In the genomic region with DNA sequence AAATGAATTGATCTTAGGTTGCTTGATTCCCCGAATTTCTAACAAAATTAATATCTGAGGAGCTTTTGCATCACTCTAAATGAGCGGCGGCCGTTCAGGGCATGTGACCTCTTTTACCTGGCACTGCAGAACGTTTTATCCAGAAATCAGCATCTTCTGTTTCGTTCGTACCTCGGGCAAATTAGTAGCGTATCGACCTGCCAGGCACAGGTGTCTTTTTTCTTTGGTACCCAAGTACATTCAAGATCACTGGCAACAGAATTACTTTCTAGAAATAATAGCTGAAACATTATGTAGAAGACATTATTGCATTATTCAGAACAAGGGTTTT, we compare ENCODE assay signal across 8 cellular contexts. TPM values are rescaled to one million over a fixed set of nuclear protein-coding genes. Genes with fewer than 3 reads are reported as not detected.
DNase-seq lines count a peak whose midpoint lies in the region; ATAC-seq and TF ChIP-seq lines count a peak whose summit lies in the region.

No MANE protein-coding gene starts in this region.

- WGBS in esophagus, 2 donors: 7 to 8% methylated on average over 10 of the region's 10 CpGs
- WGBS in psoas muscle, 3 donors: 5 to 9% (median 8%) methylated on average over 10 of the region's 10 CpGs

- H3K4me3 ChIP-seq in GM08714 (ENCODE audit: low read length) (peak overlapping the region; percentile 94), Peyer's patch (peak overlapping the region; percentile 70 to 98 (median 92)), esophagus (ENCODE audit: low read depth in 1 of 2, low read length in 2 of 2) (peak overlapping the region; percentile 93 to 94), psoas muscle (peak overlapping the region; percentile 78)

- H3K27me3 ChIP-seq in Peyer's patch: no peaks in the 10 kb centered on the region
- H3K27me3 ChIP-seq in esophagus (ENCODE audit: control insufficient read depth in 1 of 2, insufficient read depth in 2 of 2, low read length in 2 of 2): no peaks in the 10 kb centered on the region
- H3K27me3 ChIP-seq in psoas muscle (ENCODE audit: insufficient read depth in 3 of 3, low read length in 2 of 3): peaks cover 0 to 11% (median 0%) of the 10 kb centered on the region in 3 donors

- H3K36me3 ChIP-seq in Peyer's patch: no peaks in the 10 kb centered on the region
- H3K36me3 ChIP-seq in esophagus (ENCODE audit: control insufficient read depth in 2 of 2, insufficient read depth in 2 of 2, low read length in 1 of 2): no peaks in the 10 kb centered on the region
- H3K36me3 ChIP-seq in psoas muscle (ENCODE audit: insufficient read depth in 1 of 2, low read depth in 1 of 2): no peaks in the 10 kb centered on the region

- H3K9me3 ChIP-seq in Peyer's patch (no peaks in the 10 kb centered on the region), esophagus (ENCODE audit: control insufficient read depth in 2 of 2, insufficient read depth in 1 of 2, low read depth in 1 of 2, low read length in 1 of 2) (no peaks in the 10 kb centered on the region), psoas muscle (no peaks in the 10 kb centered on the region)

- ATAC-seq in psoas muscle: no peak
- ATAC-seq in HG03139 (IDR thresholded peaks at IDR 0.05; ENCODE audit: unreplicated experiment): no peak
- ATAC-seq in HG02884 (IDR thresholded peaks at IDR 0.05; ENCODE audit: unreplicated experiment): no peak

- intact Hi-C loops in psoas muscle (cut with DNase I): loop anchor here in 1 of 2 donors (10.0 kb wide), 1 partner anchor 117 kb away; a partner anchor contains a TSS

- H3K27ac ChIP-seq in Peyer's patch (peak overlapping the region in 1 of 4 donors; percentile 81), esophagus (ENCODE audit: low read depth in 2 of 2, low read length in 1 of 2) (no peak overlapping the region), psoas muscle (no peak overlapping the region)

- no peak for TF ChIP-seq CTCF in Peyer's patch (IDR thresholded peaks at IDR 0.05)
- TF ChIP-seq CTCF in psoas muscle (IDR thresholded peaks at IDR 0.05): no peak

- TF ChIP-seq POLR2A in Peyer's patch (IDR thresholded peaks at IDR 0.05): no peak

- no peak for DNase-seq in Peyer's patch
- DNase-seq in psoas muscle: no peak
- no peak for DNase-seq in SHP77 treated with DMSO at 0.1 percent for 48 hours (lab: John Stamatoyannopoulos, UW)
- DNase-seq in inferior parietal cortex (ENCODE audit: extremely low spot score): no peak

- H3K4me1 ChIP-seq in Peyer's patch (peaks cover 0 to 17% (median 6%) of the 10 kb centered on the region in 4 donors), esophagus (ENCODE audit: control insufficient read depth in 2 of 2, insufficient read depth in 2 of 2, low read length in 1 of 2) (peaks cover 2 to 4% of the 10 kb centered on the region in 2 donors), psoas muscle (peaks cover 5% of the 10 kb centered on the region)

RNA-seq across cellular contexts. Expression of a gene that starts 0.9 kb away (rescaled TPM):
- 10 to 100 TPM in 2 of 4 donors, 1 to 10 TPM in 2; 6.1 to 26.4 (median 10.6) TPM for total RNA-seq in Peyer's patch
- polyA plus RNA-seq in esophagus: 10 to 100 TPM; 19.0 to 26.1 TPM
- total RNA-seq in psoas muscle: 1 to 10 TPM; 3.6 to 7.8 (median 5.2) TPM
- 1 to 10 TPM; 3.1 to 4.7 (median 4.5) TPM for polyA plus RNA-seq in psoas muscle
